ENCODE assay signal across 31 cellular contexts in the genomic region with DNA sequence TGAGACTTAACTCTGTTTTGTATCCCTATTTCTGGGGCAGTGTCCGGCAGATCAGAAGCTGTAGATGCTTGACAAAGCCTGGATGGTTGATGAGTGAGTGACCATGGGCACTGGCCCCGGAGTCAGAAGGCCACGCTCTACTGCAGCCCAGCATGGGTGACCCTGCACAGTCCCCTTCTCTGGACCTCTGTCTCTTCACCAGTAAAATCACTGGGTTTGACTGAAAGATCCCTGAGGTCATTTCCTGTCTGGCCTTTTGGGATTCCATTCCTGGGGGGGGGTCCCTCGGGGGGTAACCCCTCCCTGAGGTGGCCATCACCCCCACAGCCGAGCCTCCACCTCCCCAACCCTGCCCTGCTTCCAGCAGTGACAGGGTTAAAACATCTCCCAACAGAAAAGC.
"Had no signal": no experiment of that assay in that cellular context is flagged by ENCODE, and none has a peak within 500 bp of the region (broad histone marks: within the 10 kb centered on the region; RNA-seq: fewer than 3 reads in every experiment).

No MANE protein-coding gene starts in this region.

- H3K36me3 Mint-ChIP-seq: activated CD4-positive, alpha-beta memory T cell treated with anti-CD3 and anti-CD28 coated beads for 36 hours; activated CD8-positive, alpha-beta memory T cell treated with anti-CD3 and anti-CD28 coated beads, Interleukin-2, amount 10 ng/mL, durations not matched to agents 7 days and 5 days; activated naive CD4-positive, alpha-beta T cell treated with anti-CD3 and anti-CD28 coated beads, Interleukin-2, amount 50 U/mL, for 24 hours; activated naive CD8-positive, alpha-beta T cell treated with anti-CD3 and anti-CD28 coated beads for 36 hours; WTC11 had no signal

- ATAC-seq: activated CD8-positive, alpha-beta memory T cell treated with anti-CD3 and anti-CD28 coated beads, Interleukin-2, amount 10 ng/mL, durations not matched to agents 7 days and 5 days; activated CD8-positive, alpha-beta T cell treated with anti-CD3 and anti-CD28 coated beads, Interleukin-2, amount 10 ng/mL, durations not matched to agents 7 days and 5 days; activated naive CD8-positive, alpha-beta T cell treated with anti-CD3 and anti-CD28 coated beads, Interleukin-2, amount 50 U/mL, for 24 hours; esophagus mucosa; foreskin keratinocyte; heart left ventricle; WTC11 had no signal

- H3K9me3 Mint-ChIP-seq: activated CD4-positive, alpha-beta memory T cell treated with anti-CD3 and anti-CD28 coated beads for 36 hours; activated naive CD4-positive, alpha-beta T cell treated with anti-CD3 and anti-CD28 coated beads for 36 hours; activated naive CD4-positive, alpha-beta T cell treated with anti-CD3 and anti-CD28 coated beads, Interleukin-2, amount 50 U/mL, for 24 hours; activated naive CD8-positive, alpha-beta T cell treated with anti-CD3 and anti-CD28 coated beads for 36 hours; activated naive CD8-positive, alpha-beta T cell treated with anti-CD3 and anti-CD28 coated beads, Interleukin-2, amount 50 U/mL, for 24 hours; activated T-helper 1 cell treated with anti-CD3 and anti-CD28 coated beads, Interleukin-12 subunit alpha, Interleukin-12 subunit beta, Interleukin-2, Interleukin-4 antibody, amounts not matched to agents 30 ng/mL and 10 ng/mL and 1 ng/mL, durations not matched to agents 14 hours and 24 hours and 36 hours; activated T-helper 2 cell treated with anti-CD3 and anti-CD28 coated beads, Interferon-gamma antibody, Interleukin-2, Interleukin-4, amounts not matched to agents 10 μg/mL and 5 μg/mL and 100 μg/mL, durations not matched to agents 14 hours and 24 hours and 36 hours; dendritic cell treated with granulocyte-macrophage colony-stimulating factor and Interleukin-4, amounts not matched to agents 40 ng/mL and 50 ng/mL, for 4 days; endodermal cell; WTC11 had no signal

- H3K36me3 ChIP-seq: adrenal gland, breast epithelium, cardiac muscle cell, colonic mucosa had no signal

- H3K4me1 ChIP-seq: adrenal gland, breast epithelium, colonic mucosa had no signal

- H3K9me3 ChIP-seq: adrenal gland, breast epithelium, colonic mucosa, heart left ventricle had no signal

- H3K4me3 Mint-ChIP-seq: activated CD4-positive, alpha-beta memory T cell treated with anti-CD3 and anti-CD28 coated beads for 36 hours; activated CD8-positive, alpha-beta memory T cell treated with anti-CD3 and anti-CD28 coated beads, Interleukin-2, amount 10 ng/mL, durations not matched to agents 7 days and 5 days; activated CD8-positive, alpha-beta T cell treated with anti-CD3 and anti-CD28 coated beads, Interleukin-2, amount 10 ng/mL, durations not matched to agents 7 days and 5 days; activated naive CD4-positive, alpha-beta T cell treated with anti-CD3 and anti-CD28 coated beads for 36 hours; activated naive CD4-positive, alpha-beta T cell treated with anti-CD3 and anti-CD28 coated beads, Interleukin-2, amount 50 U/mL, for 24 hours; activated naive CD8-positive, alpha-beta T cell treated with anti-CD3 and anti-CD28 coated beads for 36 hours; activated naive CD8-positive, alpha-beta T cell treated with anti-CD3 and anti-CD28 coated beads, Interleukin-2, amount 50 U/mL, for 24 hours; activated T-helper 1 cell treated with anti-CD3 and anti-CD28 coated beads, Interleukin-12 subunit alpha, Interleukin-12 subunit beta, Interleukin-2, Interleukin-4 antibody, amounts not matched to agents 30 ng/mL and 10 ng/mL and 1 ng/mL, durations not matched to agents 14 hours and 24 hours and 36 hours; brain; dendritic cell treated with granulocyte-macrophage colony-stimulating factor and Interleukin-4, amounts not matched to agents 40 ng/mL and 50 ng/mL, for 4 days; endodermal cell; WTC11 had no signal

- H3K4me3 ChIP-seq: adrenal gland, breast epithelium, cardiac muscle cell, colonic mucosa, dorsolateral prefrontal cortex, heart left ventricle had no signal

- H3K27ac ChIP-seq: adrenal gland, breast epithelium, cardiac muscle cell, colonic mucosa, dorsolateral prefrontal cortex, foreskin keratinocyte, heart left ventricle had no signal

- H3K27me3 Mint-ChIP-seq: activated CD4-positive, alpha-beta memory T cell treated with anti-CD3 and anti-CD28 coated beads for 36 hours; activated naive CD4-positive, alpha-beta T cell treated with anti-CD3 and anti-CD28 coated beads, Interleukin-2, amount 50 U/mL, for 24 hours; activated naive CD8-positive, alpha-beta T cell treated with anti-CD3 and anti-CD28 coated beads for 36 hours; activated naive CD8-positive, alpha-beta T cell treated with anti-CD3 and anti-CD28 coated beads, Interleukin-2, amount 50 U/mL, for 24 hours; brain had no signal

- DNase-seq: activated CD4-positive, alpha-beta memory T cell treated with anti-CD3 and anti-CD28 coated beads for 36 hours; activated CD4-positive, alpha-beta T cell treated with anti-CD3 and anti-CD28 coated beads for 48 hours; activated CD8-positive, alpha-beta memory T cell treated with anti-CD3 and anti-CD28 coated beads, Interleukin-2, amount 10 ng/mL, durations not matched to agents 7 days and 5 days; activated CD8-positive, alpha-beta memory T cell treated with anti-CD3 and anti-CD28 coated beads, Interleukin-2, amount 50 U/mL, for 4 hours; activated CD8-positive, alpha-beta T cell treated with anti-CD3 and anti-CD28 coated beads, Interleukin-2, amount 10 ng/mL, durations not matched to agents 7 days and 5 days; activated effector memory CD4-positive, alpha-beta T cell treated with anti-CD3 and anti-CD28 coated beads, Interleukin-2, amount 50 U/mL, for 16 hours; activated naive CD4-positive, alpha-beta T cell treated with anti-CD3 and anti-CD28 coated beads for 36 hours; activated naive CD8-positive, alpha-beta T cell treated with anti-CD3 and anti-CD28 coated beads for 36 hours; activated naive CD8-positive, alpha-beta T cell treated with anti-CD3 and anti-CD28 coated beads, Interleukin-2, amount 50 U/mL, for 24 hours; activated T-cell treated with anti-CD3 and anti-CD28 coated beads, Interleukin-2, amount 50 U/mL, for 1 hour; activated T-cell treated with anti-CD3 and anti-CD28 coated beads, Interleukin-2, amount 50 U/mL, for 48 hours; amygdala; central memory CD4-positive, alpha-beta T cell; cerebellar nuclear complex; colonic mucosa; dorsolateral prefrontal cortex; effector memory CD4-positive, alpha-beta T cell; endodermal cell; foreskin keratinocyte; T-helper 2 cell had no signal

- H3K27me3 ChIP-seq: adrenal gland, breast epithelium, cardiac muscle cell, colonic mucosa, dorsolateral prefrontal cortex, foreskin keratinocyte, heart left ventricle had no signal

- H3K27ac Mint-ChIP-seq: activated CD4-positive, alpha-beta memory T cell treated with anti-CD3 and anti-CD28 coated beads for 36 hours; activated CD8-positive, alpha-beta memory T cell treated with anti-CD3 and anti-CD28 coated beads, Interleukin-2, amount 10 ng/mL, durations not matched to agents 7 days and 5 days; activated CD8-positive, alpha-beta T cell treated with anti-CD3 and anti-CD28 coated beads, Interleukin-2, amount 10 ng/mL, durations not matched to agents 7 days and 5 days; activated naive CD4-positive, alpha-beta T cell treated with anti-CD3 and anti-CD28 coated beads for 36 hours; activated naive CD4-positive, alpha-beta T cell treated with anti-CD3 and anti-CD28 coated beads, Interleukin-2, amount 50 U/mL, for 24 hours; activated naive CD8-positive, alpha-beta T cell treated with anti-CD3 and anti-CD28 coated beads for 36 hours; activated naive CD8-positive, alpha-beta T cell treated with anti-CD3 and anti-CD28 coated beads, Interleukin-2, amount 50 U/mL, for 24 hours; activated T-helper 1 cell treated with anti-CD3 and anti-CD28 coated beads, Interleukin-12 subunit alpha, Interleukin-12 subunit beta, Interleukin-2, Interleukin-4 antibody, amounts not matched to agents 30 ng/mL and 10 ng/mL and 1 ng/mL, durations not matched to agents 14 hours and 24 hours and 36 hours; activated T-helper 2 cell treated with anti-CD3 and anti-CD28 coated beads, Interferon-gamma antibody, Interleukin-2, Interleukin-4, amounts not matched to agents 10 μg/mL and 5 μg/mL and 100 μg/mL, durations not matched to agents 14 hours and 24 hours and 36 hours; brain; dendritic cell treated with granulocyte-macrophage colony-stimulating factor and Interleukin-4, amounts not matched to agents 40 ng/mL and 50 ng/mL, for 4 days; endodermal cell; WTC11 had no signal

- H3K4me1 Mint-ChIP-seq: activated naive CD4-positive, alpha-beta T cell treated with anti-CD3 and anti-CD28 coated beads, Interleukin-2, amount 50 U/mL, for 24 hours had no signal
